22 cellular contexts compared by ENCODE assay signal in the genomic region with DNA sequence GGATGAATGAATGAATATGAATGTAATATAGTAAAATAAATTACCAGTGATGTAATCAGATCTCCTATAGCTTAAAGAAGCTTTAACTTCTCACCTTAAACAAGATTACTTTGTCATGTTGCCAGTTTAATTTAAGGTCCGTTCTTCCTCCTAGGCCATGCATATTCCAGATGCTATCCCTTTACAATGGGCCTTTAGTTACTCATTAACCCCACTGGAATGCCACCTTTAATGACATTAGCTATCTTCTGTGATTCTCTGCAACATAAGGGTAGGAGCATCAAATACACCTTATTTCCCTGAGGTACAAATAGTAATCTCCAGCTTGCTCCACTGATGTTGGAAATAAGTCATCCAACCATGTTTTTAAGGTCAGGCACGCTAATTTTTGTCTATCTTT.
"Had no signal": no experiment of that assay in that cellular context is flagged by ENCODE, and none has a peak within 500 bp of the region (broad histone marks: within the 10 kb centered on the region; RNA-seq: fewer than 3 reads in every experiment).

No MANE protein-coding gene starts in this region.

- H3K4me1 Mint-ChIP-seq: immature natural killer cell; natural killer cell; stimulated activated effector memory CD8-positive, alpha-beta T cell treated with anti-CD3 and anti-CD28 coated beads, Interleukin-12 subunit alpha, Interleukin-12 subunit beta, amount 100 ng/mL, for 72 hours had no signal

- H3K36me3 ChIP-seq: brain microvascular endothelial cell, gastroesophageal sphincter, heart right ventricle, ovary, stomach had no signal

- H3K36me3 Mint-ChIP-seq: immature natural killer cell; natural killer cell; stimulated activated effector memory CD8-positive, alpha-beta T cell treated with anti-CD3 and anti-CD28 coated beads, Interleukin-12 subunit alpha, Interleukin-12 subunit beta, amount 100 ng/mL, for 72 hours; type B pancreatic cell had no signal

- DNase-seq: activated CD4-positive, alpha-beta T cell treated with anti-CD3 and anti-CD28 coated beads, Interleukin-2, amount 50 U/mL, for 1 hour; activated CD4-positive, CD25-positive, alpha-beta regulatory T cell treated with anti-CD3 and anti-CD28 coated beads, Interleukin-2, amount 50 U/mL, for 72 hours; activated CD8-positive, alpha-beta memory T cell treated with anti-CD3 and anti-CD28 coated beads, Interleukin-2, amount 50 U/mL, for 4 hours; activated naive CD4-positive, alpha-beta T cell treated with anti-CD3 and anti-CD28 coated beads, Interleukin-2, amount 50 U/mL, for 16 hours; activated T-cell treated with anti-CD3 and anti-CD28 coated beads, Interleukin-2, amount 50 U/mL, for 4 hours; aorta; brain microvascular endothelial cell; effector CD4-positive, alpha-beta T cell; heart right ventricle; immature natural killer cell; kidney glomerular epithelial cell; mesenchymal stem cell; natural killer cell; ovary; stimulated activated CD4-positive, alpha-beta T cell treated with anti-CD3 and anti-CD28 coated beads, Interleukin-4, amount 100 ng/mL, for 24 hours; stomach had no signal

- H3K4me1 ChIP-seq: gastroesophageal sphincter had no signal

- H3K27ac ChIP-seq: brain microvascular endothelial cell, gastroesophageal sphincter, heart right ventricle, ovary, VCaP had no signal

- ATAC-seq: activated T-cell treated with anti-CD3 and anti-CD28 coated beads, Interleukin-2, amount 50 U/mL, for 4 hours; esophagus mucosa; gastroesophageal sphincter; heart right ventricle; natural killer cell; sciatic nerve; stimulated activated effector memory CD8-positive, alpha-beta T cell treated with anti-CD3 and anti-CD28 coated beads, Interleukin-12 subunit alpha, Interleukin-12 subunit beta, amount 100 ng/mL, for 72 hours had no signal

- H3K27me3 Mint-ChIP-seq: type B pancreatic cell had no signal

- H3K4me3 Mint-ChIP-seq: activated T-cell treated with anti-CD3 and anti-CD28 coated beads, Interleukin-2, amount 50 U/mL, for 4 hours; immature natural killer cell; natural killer cell; stimulated activated effector memory CD8-positive, alpha-beta T cell treated with anti-CD3 and anti-CD28 coated beads, Interleukin-12 subunit alpha, Interleukin-12 subunit beta, amount 100 ng/mL, for 72 hours; type B pancreatic cell had no signal

- H3K27ac Mint-ChIP-seq: immature natural killer cell; natural killer cell; stimulated activated effector memory CD8-positive, alpha-beta T cell treated with anti-CD3 and anti-CD28 coated beads, Interleukin-12 subunit alpha, Interleukin-12 subunit beta, amount 100 ng/mL, for 72 hours; type B pancreatic cell had no signal

- H3K9me3 ChIP-seq: ovary, stomach had no signal

- H3K4me3 ChIP-seq: gastroesophageal sphincter, heart right ventricle, ovary, stomach had no signal

- H3K27me3 ChIP-seq: brain microvascular endothelial cell, heart right ventricle, ovary, stomach had no signal
